ENCODE assay signal across 1 cellular context in genomic region chrX:112818114-112819012, GRCh38.
TF ChIP-seq lines count a peak whose summit lies in the region.

No MANE protein-coding gene starts in this region.

TF ChIP-seq in H1, 55 proteins besides CTCF, POLR2A, EP300 and RAD21:
- TF ChIP-seq USF2 (IDR thresholded peaks at IDR 0.05; ENCODE audit: low read length) (no peak), ATF2 (IDR thresholded peaks at IDR 0.05; ENCODE audit: low read length) (no peak), YY1 (IDR thresholded peaks at IDR 0.05; ENCODE audit: low read depth, low read length) (no peak), KDM4A (IDR thresholded peaks at IDR 0.05; ENCODE audit: low read depth, low read length, severe bottlenecking) (no peak), KDM1A (IDR thresholded peaks at IDR 0.05; ENCODE audit: borderline replicate concordance, low read length) (no peak), GTF2F1 (IDR thresholded peaks at IDR 0.05; ENCODE audit: borderline replicate concordance, low read depth, low read length) (no peak), NRF1 (IDR thresholded peaks at IDR 0.05; ENCODE audit: low read depth, low read length) (no peak), CBX5 (IDR thresholded peaks at IDR 0.05; ENCODE audit: low read depth, low read length) (no peak)
- TF ChIP-seq, protein P1, sequence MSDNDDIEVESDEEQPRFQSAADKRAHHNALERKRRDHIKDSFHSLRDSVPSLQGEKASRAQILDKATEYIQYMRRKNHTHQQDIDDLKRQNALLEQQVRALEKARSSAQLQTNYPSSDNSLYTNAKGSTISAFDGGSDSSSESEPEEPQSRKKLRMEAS (IDR thresholded peaks at IDR 0.05), result peak; percentile 32; the same call in 1 of the 2 replicates
